2 cellular contexts compared by ENCODE assay signal in the genomic region with DNA sequence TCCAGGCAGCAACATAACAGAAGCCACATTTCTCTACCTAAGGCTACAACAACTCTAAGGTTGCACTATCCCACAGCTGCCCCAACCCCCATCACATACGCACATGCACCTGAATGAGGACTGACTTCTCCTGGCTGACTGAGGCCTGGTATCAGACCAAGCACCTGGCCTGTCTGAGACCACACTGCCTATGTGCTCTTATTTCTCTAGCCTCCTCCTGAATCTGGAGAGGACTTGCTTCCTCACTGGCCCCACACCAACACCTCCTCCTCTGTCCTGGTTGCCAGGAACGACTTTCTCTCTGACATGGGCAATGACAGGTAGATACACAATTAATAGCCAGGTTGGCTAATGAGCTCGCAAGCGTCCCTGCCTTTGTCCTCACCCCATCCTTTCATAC.
TF ChIP-seq lines count a peak whose summit lies in the region.

No MANE protein-coding gene starts in this region.

TF ChIP-seq in GM23338, 12 proteins besides CTCF, POLR2A, EP300 and RAD21:
- no peak for TF ChIP-seq STAT1 (IDR thresholded peaks at IDR 0.05; ENCODE audit: unreplicated experiment)
- TF ChIP-seq, protein P1, sequence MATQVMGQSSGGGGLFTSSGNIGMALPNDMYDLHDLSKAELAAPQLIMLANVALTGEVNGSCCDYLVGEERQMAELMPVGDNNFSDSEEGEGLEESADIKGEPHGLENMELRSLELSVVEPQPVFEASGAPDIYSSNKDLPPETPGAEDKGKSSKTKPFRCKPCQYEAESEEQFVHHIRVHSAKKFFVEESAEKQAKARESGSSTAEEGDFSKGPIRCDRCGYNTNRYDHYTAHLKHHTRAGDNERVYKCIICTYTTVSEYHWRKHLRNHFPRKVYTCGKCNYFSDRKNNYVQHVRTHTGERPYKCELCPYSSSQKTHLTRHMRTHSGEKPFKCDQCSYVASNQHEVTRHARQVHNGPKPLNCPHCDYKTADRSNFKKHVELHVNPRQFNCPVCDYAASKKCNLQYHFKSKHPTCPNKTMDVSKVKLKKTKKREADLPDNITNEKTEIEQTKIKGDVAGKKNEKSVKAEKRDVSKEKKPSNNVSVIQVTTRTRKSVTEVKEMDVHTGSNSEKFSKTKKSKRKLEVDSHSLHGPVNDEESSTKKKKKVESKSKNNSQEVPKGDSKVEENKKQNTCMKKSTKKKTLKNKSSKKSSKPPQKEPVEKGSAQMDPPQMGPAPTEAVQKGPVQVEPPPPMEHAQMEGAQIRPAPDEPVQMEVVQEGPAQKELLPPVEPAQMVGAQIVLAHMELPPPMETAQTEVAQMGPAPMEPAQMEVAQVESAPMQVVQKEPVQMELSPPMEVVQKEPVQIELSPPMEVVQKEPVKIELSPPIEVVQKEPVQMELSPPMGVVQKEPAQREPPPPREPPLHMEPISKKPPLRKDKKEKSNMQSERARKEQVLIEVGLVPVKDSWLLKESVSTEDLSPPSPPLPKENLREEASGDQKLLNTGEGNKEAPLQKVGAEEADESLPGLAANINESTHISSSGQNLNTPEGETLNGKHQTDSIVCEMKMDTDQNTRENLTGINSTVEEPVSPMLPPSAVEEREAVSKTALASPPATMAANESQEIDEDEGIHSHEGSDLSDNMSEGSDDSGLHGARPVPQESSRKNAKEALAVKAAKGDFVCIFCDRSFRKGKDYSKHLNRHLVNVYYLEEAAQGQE (IDR thresholded peaks at IDR 0.05; ENCODE audit: unreplicated experiment), result no peak
- TF ChIP-seq CREB1 (CRISPR knock-in tag; IDR thresholded peaks at IDR 0.05; ENCODE audit: low read depth), result no peak
- no peak for TF ChIP-seq ZNF114 (CRISPR knock-in tag; IDR thresholded peaks at IDR 0.05)
- no peak for TF ChIP-seq NANOG (IDR thresholded peaks at IDR 0.05; ENCODE audit: borderline replicate concordance)
- TF ChIP-seq JUNB (IDR thresholded peaks at IDR 0.05; ENCODE audit: unreplicated experiment), result no peak
- no peak for TF ChIP-seq EZH2phosphoT487 (IDR thresholded peaks at IDR 0.05; ENCODE audit: unreplicated experiment)
- no peak for TF ChIP-seq POLR2AphosphoS5 (IDR thresholded peaks at IDR 0.05; ENCODE audit: low read depth)
- TF ChIP-seq, protein P2, sequence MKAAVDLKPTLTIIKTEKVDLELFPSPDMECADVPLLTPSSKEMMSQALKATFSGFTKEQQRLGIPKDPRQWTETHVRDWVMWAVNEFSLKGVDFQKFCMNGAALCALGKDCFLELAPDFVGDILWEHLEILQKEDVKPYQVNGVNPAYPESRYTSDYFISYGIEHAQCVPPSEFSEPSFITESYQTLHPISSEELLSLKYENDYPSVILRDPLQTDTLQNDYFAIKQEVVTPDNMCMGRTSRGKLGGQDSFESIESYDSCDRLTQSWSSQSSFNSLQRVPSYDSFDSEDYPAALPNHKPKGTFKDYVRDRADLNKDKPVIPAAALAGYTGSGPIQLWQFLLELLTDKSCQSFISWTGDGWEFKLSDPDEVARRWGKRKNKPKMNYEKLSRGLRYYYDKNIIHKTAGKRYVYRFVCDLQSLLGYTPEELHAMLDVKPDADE (IDR thresholded peaks at IDR 0.05), result no peak
- no peak for TF ChIP-seq ZNF462 (CRISPR knock-in tag; IDR thresholded peaks at IDR 0.05)
TF ChIP-seq in GM23338: peak in this region for 0.

TF ChIP-seq in K562, 482 proteins besides CTCF, POLR2A, EP300 and RAD21:
- no peak for TF ChIP-seq KLF6 (CRISPR knock-in tag; IDR thresholded peaks at IDR 0.05; ENCODE audit: borderline replicate concordance)
- TF ChIP-seq CBFA2T3 (IDR thresholded peaks at IDR 0.05), result peak; percentile 14; the same call in 1 of the 2 replicates
TF ChIP-seq in K562: peak in this region for 1.
